ENCODE assay signal across 22 cellular contexts in genomic region chr2:241128266-241128665, GRCh38. TPM values are rescaled to one million over a fixed set of nuclear protein-coding genes. Genes with fewer than 3 reads are reported as not detected.
DNase-seq lines count a peak whose midpoint lies in the region; ATAC-seq lines count a peak whose summit lies in the region.
"Had no signal": no experiment of that assay in that cellular context is flagged by ENCODE, and none has a peak within 500 bp of the region (broad histone marks: within the 10 kb centered on the region; RNA-seq: fewer than 3 reads in every experiment).

No MANE protein-coding gene starts in this region.

- H3K27ac Mint-ChIP-seq in activated CD4-positive, alpha-beta T cell treated with anti-CD3 and anti-CD28 coated beads for 36 hours = peak overlapping the region; percentile 95
- H3K27ac Mint-ChIP-seq in CD8-positive, alpha-beta memory T cell = peak overlapping the region; percentile 82 to 94 (median 89)
- H3K27ac Mint-ChIP-seq in activated naive CD4-positive, alpha-beta T cell treated with anti-CD3 and anti-CD28 coated beads, Interleukin-2, amount 50 U/mL, for 72 hours = peak overlapping the region; percentile 92 to 98

- DNase-seq in activated CD4-positive, alpha-beta T cell treated with anti-CD3 and anti-CD28 coated beads for 36 hours = no peak
- DNase-seq in activated CD4-positive, alpha-beta T cell treated with anti-CD3 and anti-CD28 coated beads, Interleukin-2, amount 50 U/mL, for 4 hours = no peak
- no peak for DNase-seq in CD8-positive, alpha-beta memory T cell
- no peak for DNase-seq in activated naive CD4-positive, alpha-beta T cell treated with anti-CD3 and anti-CD28 coated beads, Interleukin-2, amount 50 U/mL, for 72 hours (ENCODE audit: low spot score in 2 of 2)
- peak; percentile 23 for DNase-seq in sciatic nerve (ENCODE audit: low spot score)
- no peak for DNase-seq in stimulated activated CD4-positive, alpha-beta T cell treated with anti-CD3 and anti-CD28 coated beads, Interleukin-2, amount 100 ng/mL, for 24 hours
- DNase-seq: amniotic stem cell, caudate nucleus, DMS153, GF-D8, left ventricle myocardium superior, NCI-H1092, NCI-H2081 treated with DMSO at 0.1 percent for 48 hours, NCI-H524, SW 1271, WERI-Rb-1 had no signal

- peaks cover 44% of the 10 kb centered on the region for H3K36me3 Mint-ChIP-seq in activated CD4-positive, alpha-beta T cell treated with anti-CD3 and anti-CD28 coated beads for 36 hours (ENCODE audit: low read depth)
- H3K36me3 Mint-ChIP-seq in CD8-positive, alpha-beta memory T cell = peaks cover 0 to 48% (median 11%) of the 10 kb centered on the region in 3 donors
- peaks cover 17 to 36% of the 10 kb centered on the region in 2 donors for H3K36me3 Mint-ChIP-seq in activated naive CD4-positive, alpha-beta T cell treated with anti-CD3 and anti-CD28 coated beads, Interleukin-2, amount 50 U/mL, for 72 hours

- peaks cover 8% of the 10 kb centered on the region for H3K4me1 ChIP-seq in CD8-positive, alpha-beta memory T cell (ENCODE audit: insufficient read depth, low read length)
- H3K4me1 ChIP-seq: BLaER1, esophagus muscularis mucosa had no signal

- no peak for ATAC-seq in activated CD4-positive, alpha-beta T cell treated with anti-CD3 and anti-CD28 coated beads for 36 hours
- ATAC-seq in activated naive CD4-positive, alpha-beta T cell treated with anti-CD3 and anti-CD28 coated beads, Interleukin-2, amount 50 U/mL, for 72 hours = peak in 1 of 2 donors; percentile 3
- ATAC-seq in sciatic nerve (no peak), GM18858 (IDR thresholded peaks at IDR 0.05; ENCODE audit: unreplicated experiment) (no peak), GM19463 (IDR thresholded peaks at IDR 0.05; ENCODE audit: unreplicated experiment) (no peak)
- ATAC-seq: left ventricle myocardium superior, right lobe of liver had no signal

- peaks cover 27% of the 10 kb centered on the region for H3K4me1 Mint-ChIP-seq in activated CD4-positive, alpha-beta T cell treated with anti-CD3 and anti-CD28 coated beads for 36 hours
- H3K4me1 Mint-ChIP-seq in CD8-positive, alpha-beta memory T cell = peaks cover 20 to 47% (median 30%) of the 10 kb centered on the region in 3 donors

- H3K9me3 Mint-ChIP-seq in activated CD4-positive, alpha-beta T cell treated with anti-CD3 and anti-CD28 coated beads for 36 hours (ENCODE audit: low read depth) = no peaks in the 10 kb centered on the region
- H3K9me3 Mint-ChIP-seq in CD8-positive, alpha-beta memory T cell = no peaks in the 10 kb centered on the region
- H3K9me3 Mint-ChIP-seq in activated naive CD4-positive, alpha-beta T cell treated with anti-CD3 and anti-CD28 coated beads, Interleukin-2, amount 50 U/mL, for 72 hours = no peaks in the 10 kb centered on the region

- H3K36me3 ChIP-seq in CD8-positive, alpha-beta memory T cell (ENCODE audit: insufficient read depth, low read length) = no peaks in the 10 kb centered on the region
- H3K36me3 ChIP-seq: right lobe of liver had no signal

- H3K9me3 ChIP-seq in CD8-positive, alpha-beta memory T cell (ENCODE audit: low read length) = no peaks in the 10 kb centered on the region
- H3K9me3 ChIP-seq: BLaER1, esophagus muscularis mucosa, right lobe of liver, suprapubic skin had no signal

- CTCF ChIA-PET in activated CD4-positive, alpha-beta T cell treated with anti-CD3 and anti-CD28 coated beads for 36 hours (lab: Charles Lee) = no interaction called here
- CTCF ChIA-PET in CD8-positive, alpha-beta memory T cell (lab: Charles Lee) = no interaction called here

- intact Hi-C loops in activated CD4-positive, alpha-beta T cell treated with anti-CD3 and anti-CD28 coated beads for 36 hours (cut with DNase I, micrococcal nuclease) = no loop called here
- intact Hi-C loops in sciatic nerve (cut with DNase I) = no loop called here

- no peaks in the 10 kb centered on the region for H3K27me3 Mint-ChIP-seq in activated CD4-positive, alpha-beta T cell treated with anti-CD3 and anti-CD28 coated beads for 36 hours
- H3K27me3 Mint-ChIP-seq in CD8-positive, alpha-beta memory T cell = no peaks in the 10 kb centered on the region

- H3K4me3 Mint-ChIP-seq in activated CD4-positive, alpha-beta T cell treated with anti-CD3 and anti-CD28 coated beads for 36 hours = peak overlapping the region; percentile 15
- peak overlapping the region in 3 of 7 donors; percentile 54 to 59 (median 58) for H3K4me3 Mint-ChIP-seq in CD8-positive, alpha-beta memory T cell

- H3K27me3 ChIP-seq in CD8-positive, alpha-beta memory T cell (ENCODE audit: insufficient read depth, low read length, poor library complexity, severe bottlenecking) = no peaks in the 10 kb centered on the region
- H3K27me3 ChIP-seq: BLaER1, esophagus muscularis mucosa, right lobe of liver, suprapubic skin had no signal

- no peak overlapping the region for H3K27ac ChIP-seq in CD8-positive, alpha-beta memory T cell (ENCODE audit: low read depth, low read length)
- H3K27ac ChIP-seq: BLaER1, esophagus muscularis mucosa, right lobe of liver, suprapubic skin, WERI-Rb-1 had no signal

- no peak overlapping the region for H3K4me3 ChIP-seq in CD8-positive, alpha-beta memory T cell (ENCODE audit: low read length)
- H3K4me3 ChIP-seq: BLaER1, esophagus muscularis mucosa, right lobe of liver, suprapubic skin had no signal

- POLR2A ChIA-PET in activated CD4-positive, alpha-beta T cell treated with anti-CD3 and anti-CD28 coated beads for 36 hours (lab: Charles Lee) = interaction anchor here (1.6 kb wide), 1 partner anchor 21 kb away, joined by 4 read pairs; the partner anchor contains the start of gene PASK
- POLR2A ChIA-PET in CD8-positive, alpha-beta memory T cell (lab: Charles Lee) = no interaction called here

RNA-seq across cellular contexts. Expression of gene PASK, which starts 21.0 kb away (rescaled TPM):
- 10 to 100 TPM; 62.9 to 88.1 TPM for total RNA-seq in activated CD4-positive, alpha-beta T cell treated with anti-CD3 and anti-CD28 coated beads for 36 hours
- total RNA-seq in CD8-positive, alpha-beta memory T cell = 10 to 100 TPM; 92.8 to 93.8 TPM
- 32.8 TPM for polyA plus RNA-seq in CD8-positive, alpha-beta memory T cell
- 10 to 100 TPM; 67.6 to 95.3 TPM for total RNA-seq in activated naive CD4-positive, alpha-beta T cell treated with anti-CD3 and anti-CD28 coated beads, Interleukin-2, amount 50 U/mL, for 72 hours
- total RNA-seq in sciatic nerve = 7.0 TPM

RNA-seq across cellular contexts. Expression of gene PPP1R7, which starts 22.0 kb away (rescaled TPM):
- 100 to 1,000 TPM; 104 to 129 TPM for total RNA-seq in activated CD4-positive, alpha-beta T cell treated with anti-CD3 and anti-CD28 coated beads for 36 hours
- 10 to 100 TPM; 82.6 to 87.2 TPM for total RNA-seq in CD8-positive, alpha-beta memory T cell
- polyA plus RNA-seq in CD8-positive, alpha-beta memory T cell = 132 TPM
- total RNA-seq in activated naive CD4-positive, alpha-beta T cell treated with anti-CD3 and anti-CD28 coated beads, Interleukin-2, amount 50 U/mL, for 72 hours = 10 to 100 TPM; 81.6 to 98.9 TPM
- total RNA-seq in sciatic nerve = 45.3 TPM

RNA-seq across cellular contexts. Expression of gene MTERF4, which starts 26.2 kb away (rescaled TPM):
- total RNA-seq in activated CD4-positive, alpha-beta T cell treated with anti-CD3 and anti-CD28 coated beads for 36 hours = 10 to 100 TPM; 34.4 to 34.5 TPM
- 10 to 100 TPM; 48.0 to 49.2 TPM for total RNA-seq in CD8-positive, alpha-beta memory T cell
- polyA plus RNA-seq in CD8-positive, alpha-beta memory T cell = 46.4 TPM
- total RNA-seq in activated naive CD4-positive, alpha-beta T cell treated with anti-CD3 and anti-CD28 coated beads, Interleukin-2, amount 50 U/mL, for 72 hours = 10 to 100 TPM; 37.8 to 47.1 TPM
- total RNA-seq in sciatic nerve = 33.5 TPM
